Comparison of ENCODE assay signal across 10 cellular contexts in genomic region chr12:6925239-6925542, GRCh38. TPM values are rescaled to one million over a fixed set of nuclear protein-coding genes. Genes with fewer than 3 reads are reported as not detected.
A peak's percentile ranks its signal among the peaks of the same experiment; 100 is the strongest.
DNase-seq lines count a peak whose midpoint lies in the region; ATAC-seq and TF ChIP-seq lines count a peak whose summit lies in the region.
"Had no signal": no experiment of that assay in that cellular context is flagged by ENCODE, and none has a peak within 500 bp of the region (broad histone marks: within the 10 kb centered on the region; RNA-seq: fewer than 3 reads in every experiment).

No MANE protein-coding gene starts in this region.

- no peak overlapping the region for H3K27ac Mint-ChIP-seq in activated CD4-positive, alpha-beta T cell treated with anti-CD3 and anti-CD28 coated beads, Interleukin-2, amount 10 ng/mL, durations not matched to agents 7 days and 5 days

- H3K4me3 Mint-ChIP-seq in activated CD4-positive, alpha-beta T cell treated with anti-CD3 and anti-CD28 coated beads, Interleukin-2, amount 10 ng/mL, durations not matched to agents 7 days and 5 days, result no peak overlapping the region

- TF ChIP-seq POLR2A in adrenal gland (IDR thresholded peaks at IDR 0.05) (no peak), suprapubic skin (IDR thresholded peaks at IDR 0.05) (no peak), GM18505 (IDR thresholded peaks at IDR 0.05; ENCODE audit: borderline replicate concordance, extremely low read depth, insufficient read depth, insufficient read length) (no peak)

- intact Hi-C loops in adrenal gland (cut with DNase I) (no loop called here), left lung (cut with DNase I) (loop anchor here in 1 of 2 donors (10.0 kb wide), 1 partner anchor 170 kb away; the partner anchor contains the start of gene C1R)

- no peaks in the 10 kb centered on the region for H3K27me3 ChIP-seq in adrenal gland
- H3K27me3 ChIP-seq in left lung, result peaks cover 0 to 28% of the 10 kb centered on the region in 2 donors
- no peaks in the 10 kb centered on the region for H3K27me3 ChIP-seq in suprapubic skin

- H3K27ac ChIP-seq in adrenal gland (peak overlapping the region; percentile 51 to 98 (median 93)), left lung (peak overlapping the region; percentile 85 to 95), suprapubic skin (peak overlapping the region; percentile 99)

- peaks cover 61% of the 10 kb centered on the region for H3K4me1 Mint-ChIP-seq in activated CD4-positive, alpha-beta T cell treated with anti-CD3 and anti-CD28 coated beads, Interleukin-2, amount 10 ng/mL, durations not matched to agents 7 days and 5 days

- no peaks in the 10 kb centered on the region for H3K27me3 Mint-ChIP-seq in activated CD4-positive, alpha-beta T cell treated with anti-CD3 and anti-CD28 coated beads, Interleukin-2, amount 10 ng/mL, durations not matched to agents 7 days and 5 days

- CTCF ChIA-PET in activated CD4-positive, alpha-beta T cell treated with anti-CD3 and anti-CD28 coated beads, Interleukin-2, amount 10 ng/mL, durations not matched to agents 7 days and 5 days (lab: Charles Lee), result interaction anchor here (0.8 to 5.6 kb wide), 17 partner anchors 10 to 56 kb away, joined by 3 to 49 read pairs (median 9); partner anchors contain the start of genes C12orf57, ENO2, LRRC23 and RNU7-1

- H3K4me1 ChIP-seq in adrenal gland (replicated peaks in 1 of 2) (peaks cover 45 to 49% of the 10 kb centered on the region in 2 donors), left lung (peaks cover 35 to 67% of the 10 kb centered on the region in 2 donors), suprapubic skin (peaks cover 49% of the 10 kb centered on the region)

- H3K36me3 ChIP-seq in adrenal gland (replicated peaks in 1 of 2) (no peaks in the 10 kb centered on the region), left lung (peaks cover 0 to 14% of the 10 kb centered on the region in 2 donors), suprapubic skin (peaks cover 5% of the 10 kb centered on the region)

- TF ChIP-seq CTCF in adrenal gland (IDR thresholded peaks at IDR 0.05) (no peak), left lung (IDR thresholded peaks at IDR 0.05) (no peak), suprapubic skin (IDR thresholded peaks at IDR 0.05) (no peak)

- no peaks in the 10 kb centered on the region for H3K9me3 Mint-ChIP-seq in activated CD4-positive, alpha-beta T cell treated with anti-CD3 and anti-CD28 coated beads, Interleukin-2, amount 10 ng/mL, durations not matched to agents 7 days and 5 days

- H3K4me3 ChIP-seq in adrenal gland, result peak overlapping the region in 1 of 4 donors; percentile 6
- peak overlapping the region; percentile 43 to 70 for H3K4me3 ChIP-seq in left lung
- H3K4me3 ChIP-seq in suprapubic skin, result peak overlapping the region; percentile 91

- POLR2A ChIA-PET in activated CD4-positive, alpha-beta T cell treated with anti-CD3 and anti-CD28 coated beads, Interleukin-2, amount 10 ng/mL, durations not matched to agents 7 days and 5 days (lab: Charles Lee), result interaction anchor here (1.2 to 1.3 kb wide), 2 partner anchors 19 to 52 kb away, joined by 3 to 6 read pairs; partner anchors contain the start of genes C12orf57, RNU7-1 and SPSB2

- ATAC-seq in left lung (no peak), GM18505 (IDR thresholded peaks at IDR 0.05; ENCODE audit: unreplicated experiment) (no peak)

- peak; percentile 79 for DNase-seq in NCI-H2107 treated with DMSO at 0.1 percent for 48 hours (lab: John Stamatoyannopoulos, UW; ENCODE audit: unreplicated experiment)
- no peak for DNase-seq in NCI-H2107 (lab: John Stamatoyannopoulos, UW)
- no peak for DNase-seq in adrenal gland
- DNase-seq in left lung, result no peak
- no peak for DNase-seq in suprapubic skin (ENCODE audit: low spot score in 2 of 2)
- no peak for DNase-seq in activated CD4-positive, alpha-beta T cell treated with anti-CD3 and anti-CD28 coated beads, Interleukin-2, amount 10 ng/mL, durations not matched to agents 7 days and 5 days
- no peak for DNase-seq in RKO (ENCODE audit: low spot score)
- DNase-seq: NCI-H510A treated with DMSO at 0.1 percent for 48 hours had no signal

- TF ChIP-seq EP300 in suprapubic skin (IDR thresholded peaks at IDR 0.05), result no peak

- WGBS in adrenal gland, 4 donors, result 11 to 25% (median 15%) methylated on average over 1 of the region's 1 CpG
- 9% methylated on average over 1 of the region's 1 CpG for WGBS in suprapubic skin

- no peaks in the 10 kb centered on the region for H3K9me3 ChIP-seq in adrenal gland (replicated peaks in 1 of 3)
- H3K9me3 ChIP-seq in left lung, result no peaks in the 10 kb centered on the region
- no peaks in the 10 kb centered on the region for H3K9me3 ChIP-seq in suprapubic skin

- peaks cover 17% of the 10 kb centered on the region for H3K36me3 Mint-ChIP-seq in activated CD4-positive, alpha-beta T cell treated with anti-CD3 and anti-CD28 coated beads, Interleukin-2, amount 10 ng/mL, durations not matched to agents 7 days and 5 days (ENCODE audit: low read depth)

RNA-seq across cellular contexts. Expression of gene ATN1, which starts 2.6 kb away (rescaled TPM):
- total RNA-seq in adrenal gland, result 100 to 1,000 TPM in 4 of 8 donors, 10 to 100 TPM in 4; 51.0 to 263 (median 110) TPM
- polyA plus RNA-seq in adrenal gland, result 100 to 1,000 TPM in 2 of 3 donors, 10 to 100 TPM in 1; 57.4 to 482 (median 258) TPM
- total RNA-seq in left lung, result 100 to 1,000 TPM in 1 of 2 donors, 10 to 100 TPM in 1; 96.9 to 107 TPM
- total RNA-seq in suprapubic skin, result 100 to 1,000 TPM in 1 of 4 donors, 10 to 100 TPM in 3; 58.4 to 137 (median 67.7) TPM
- 10 to 100 TPM; 27.3 to 27.6 TPM for total RNA-seq in activated CD4-positive, alpha-beta T cell treated with anti-CD3 and anti-CD28 coated beads, Interleukin-2, amount 10 ng/mL, durations not matched to agents 7 days and 5 days

RNA-seq across cellular contexts. Expression of gene ENO2, which starts 10.8 kb away (rescaled TPM):
- 10 to 100 TPM in 7 of 8 donors, 1 to 10 TPM in 1; 8.0 to 53.6 (median 35.1) TPM for total RNA-seq in adrenal gland
- 100 to 1,000 TPM in 1 of 3 donors, 10 to 100 TPM in 2; 29.5 to 113 (median 42.3) TPM for polyA plus RNA-seq in adrenal gland
- total RNA-seq in left lung, result 10 to 100 TPM; 42.3 to 50.0 TPM
- total RNA-seq in suprapubic skin, result 10 to 100 TPM in 1 of 4 donors, 1 to 10 TPM in 3; 1.3 to 15.4 (median 6.9) TPM
- total RNA-seq in activated CD4-positive, alpha-beta T cell treated with anti-CD3 and anti-CD28 coated beads, Interleukin-2, amount 10 ng/mL, durations not matched to agents 7 days and 5 days, result 100 to 1,000 TPM; 156 to 160 TPM

RNA-seq across cellular contexts. Expression of gene RNU7-1, which starts 18.4 kb away (rescaled TPM):
- total RNA-seq in adrenal gland, result not detected
- polyA plus RNA-seq in adrenal gland, result not detected
- not detected for total RNA-seq in left lung
- total RNA-seq in suprapubic skin, result not detected
- not detected for total RNA-seq in activated CD4-positive, alpha-beta T cell treated with anti-CD3 and anti-CD28 coated beads, Interleukin-2, amount 10 ng/mL, durations not matched to agents 7 days and 5 days
- polyA plus RNA-seq: BJ had no signal

RNA-seq across cellular contexts. Expression of gene C12orf57, which starts 18.6 kb away (rescaled TPM):
- 100 to 1,000 TPM; 152 to 505 (median 289) TPM for total RNA-seq in adrenal gland
- 100 to 1,000 TPM in 2 of 3 donors, 10 to 100 TPM in 1; 58.4 to 335 (median 271) TPM for polyA plus RNA-seq in adrenal gland
- 100 to 1,000 TPM; 159 to 194 TPM for total RNA-seq in left lung
- total RNA-seq in suprapubic skin, result 100 to 1,000 TPM; 251 to 495 (median 436) TPM
- total RNA-seq in activated CD4-positive, alpha-beta T cell treated with anti-CD3 and anti-CD28 coated beads, Interleukin-2, amount 10 ng/mL, durations not matched to agents 7 days and 5 days, result 100 to 1,000 TPM; 156 to 181 TPM

RNA-seq across cellular contexts. Expression of gene LRRC23, which starts 20.6 kb away (rescaled TPM):
- total RNA-seq in adrenal gland (10 to 100 TPM in 5 of 8 donors, 1 to 10 TPM in 3; 6.9 to 18.6 (median 13.2) TPM), left lung (10 to 100 TPM; 11.0 to 14.8 TPM), suprapubic skin (10 to 100 TPM in 2 of 4 donors, 1 to 10 TPM in 2; 4.3 to 15.8 (median 8.5) TPM)
- polyA plus RNA-seq in adrenal gland, result 10 to 100 TPM; 11.0 to 29.0 (median 13.8) TPM
- total RNA-seq in activated CD4-positive, alpha-beta T cell treated with anti-CD3 and anti-CD28 coated beads, Interleukin-2, amount 10 ng/mL, durations not matched to agents 7 days and 5 days, result 1 to 10 TPM; 4.4 to 5.2 TPM
